ENCODE assay signal across 8 cellular contexts in the genomic region with DNA sequence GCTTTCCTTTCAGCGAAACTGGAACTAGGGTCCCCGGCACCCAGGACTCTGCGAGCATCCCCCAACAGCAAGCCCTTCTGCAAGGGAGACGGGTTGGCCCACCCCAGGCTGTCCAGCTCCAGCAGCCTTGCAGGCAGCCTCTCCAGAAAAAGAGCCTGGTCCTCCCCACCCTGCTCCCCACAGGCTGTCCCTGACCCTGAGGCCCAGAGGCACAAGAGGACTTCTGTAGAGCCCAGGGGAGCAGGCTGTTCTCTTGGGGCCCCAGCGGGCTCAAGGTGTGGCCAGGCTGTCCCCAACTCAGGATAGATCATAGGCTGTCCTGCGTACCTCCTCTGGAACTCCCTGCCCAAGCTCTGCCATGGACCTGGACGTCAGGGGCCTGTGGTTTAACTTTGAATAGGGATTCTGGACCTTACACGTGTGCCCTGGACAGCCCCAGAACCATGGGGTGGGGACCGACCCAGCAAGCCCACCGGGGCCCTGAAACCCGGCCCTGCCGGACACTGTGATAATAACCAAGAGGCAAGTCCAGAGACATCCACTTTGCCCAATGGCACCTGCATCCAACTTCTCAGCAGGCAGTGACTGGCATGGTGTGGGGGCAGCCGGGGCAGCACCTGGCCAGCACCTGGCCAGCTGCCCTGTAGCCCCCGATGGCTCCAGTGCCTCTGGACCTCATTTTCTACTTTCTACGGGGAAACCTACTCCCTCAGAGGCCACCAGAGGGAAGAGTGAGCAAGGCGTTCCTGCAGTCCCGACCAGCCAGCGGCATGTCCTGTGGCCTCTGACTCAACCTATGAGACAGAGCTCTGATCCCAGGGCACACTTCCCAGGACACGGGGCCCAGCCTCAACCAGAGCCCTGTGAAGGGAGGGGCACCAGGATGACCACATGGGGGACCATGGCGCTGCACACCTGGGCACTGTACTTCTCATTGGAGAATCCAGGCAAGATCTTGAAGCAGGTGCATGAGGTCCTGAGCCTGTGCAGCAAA. TPM values are rescaled to one million over a fixed set of nuclear protein-coding genes. Genes with fewer than 3 reads are reported as not detected.
DNase-seq lines count a peak whose midpoint lies in the region; ATAC-seq and TF ChIP-seq lines count a peak whose summit lies in the region.

No MANE protein-coding gene starts in this region.

- in situ Hi-C loops in SK-MEL-5 (cut with HindIII; ENCODE audit: low pct_unique_long_range_greater_than_20kb, low sequenced_read_pairs): no loop called here

- H3K9me3 ChIP-seq in testis: no peaks in the 10 kb centered on the region

- no peak overlapping the region for H3K4me3 ChIP-seq in fibroblast of villous mesenchyme (ENCODE audit: low read depth, low read length)
- no peak overlapping the region for H3K4me3 ChIP-seq in testis

- H3K4me1 Mint-ChIP-seq in natural killer cell treated with Interleukin-12 subunit alpha and Interleukin-12 subunit beta and Interleukin-15 and Interleukin-18, amount 100 ng/mL, for 72 hours (ENCODE audit: low read depth in 2 of 2): no peaks in the 10 kb centered on the region
- H3K4me1 Mint-ChIP-seq in natural killer cell: no peaks in the 10 kb centered on the region

- H3K36me3 Mint-ChIP-seq in natural killer cell treated with Interleukin-12 subunit alpha and Interleukin-12 subunit beta and Interleukin-15 and Interleukin-18, amount 100 ng/mL, for 72 hours: no peaks in the 10 kb centered on the region
- H3K36me3 Mint-ChIP-seq in natural killer cell: no peaks in the 10 kb centered on the region

- WGBS in testis, 2 donors: 66 to 72% methylated on average over 5 to 20 of the region's 20 CpGs

- intact Hi-C loops in natural killer cell (cut with micrococcal nuclease) (no loop called here), testis (cut with DNase I; ENCODE audit: low total_unique reads) (no loop called here)

- no peaks in the 10 kb centered on the region for H3K27me3 Mint-ChIP-seq in natural killer cell treated with Interleukin-12 subunit alpha and Interleukin-12 subunit beta and Interleukin-15 and Interleukin-18, amount 100 ng/mL, for 72 hours
- no peaks in the 10 kb centered on the region for H3K27me3 Mint-ChIP-seq in natural killer cell (ENCODE audit: low read depth in 2 of 2)

- H3K36me3 ChIP-seq in testis (ENCODE audit: low read depth, missing control alignments): no peaks in the 10 kb centered on the region

- no peak overlapping the region for H3K4me3 Mint-ChIP-seq in natural killer cell treated with Interleukin-12 subunit alpha and Interleukin-12 subunit beta and Interleukin-15 and Interleukin-18, amount 100 ng/mL, for 72 hours
- no peak overlapping the region for H3K4me3 Mint-ChIP-seq in natural killer cell

- no peaks in the 10 kb centered on the region for H3K9me3 Mint-ChIP-seq in natural killer cell treated with Interleukin-12 subunit alpha and Interleukin-12 subunit beta and Interleukin-15 and Interleukin-18, amount 100 ng/mL, for 72 hours
- no peaks in the 10 kb centered on the region for H3K9me3 Mint-ChIP-seq in natural killer cell

- ATAC-seq in natural killer cell treated with Interleukin-12 subunit alpha and Interleukin-12 subunit beta and Interleukin-15 and Interleukin-18, amount 100 ng/mL, for 72 hours: peak; percentile 5 to 32
- ATAC-seq in natural killer cell (no peak), GM18909 (IDR thresholded peaks at IDR 0.05; ENCODE audit: poor library complexity, unreplicated experiment) (no peak)

- no peaks in the 10 kb centered on the region for H3K4me1 ChIP-seq in testis

- no peak for DNase-seq in natural killer cell treated with Interleukin-12 subunit alpha and Interleukin-12 subunit beta and Interleukin-15 and Interleukin-18, amount 100 ng/mL, for 72 hours (ENCODE audit: low spot score)
- DNase-seq in natural killer cell (no peak), SK-MEL-5 (ENCODE audit: low read depth, low spot score) (peak; percentile 48), fibroblast of villous mesenchyme (ENCODE audit: low read depth) (peak; percentile 60), testis (peak; percentile 64), NAMALWA (ENCODE audit: low spot score) (no peak)
- DNase-seq in stimulated activated CD4-positive, alpha-beta T cell treated with anti-CD3 and anti-CD28 coated beads, Interleukin-2, amount 100 ng/mL, for 24 hours: no peak

- no peak overlapping the region for H3K27ac ChIP-seq in testis

- TF ChIP-seq POLR2A in testis (IDR thresholded peaks at IDR 0.05): no peak

- H3K27ac Mint-ChIP-seq in natural killer cell treated with Interleukin-12 subunit alpha and Interleukin-12 subunit beta and Interleukin-15 and Interleukin-18, amount 100 ng/mL, for 72 hours: no peak overlapping the region
- H3K27ac Mint-ChIP-seq in natural killer cell: no peak overlapping the region

- TF ChIP-seq CTCF in natural killer cell (IDR thresholded peaks at IDR 0.05): no peak
- peak; percentile 74 for TF ChIP-seq CTCF in fibroblast of villous mesenchyme (IDR thresholded peaks at IDR 0.05; ENCODE audit: insufficient read depth, low read depth, low read length)
- peak in 2 of 3 experiments; percentile 36 to 51 for TF ChIP-seq CTCF in testis (IDR thresholded peaks at IDR 0.05)

- H3K27me3 ChIP-seq in testis: no peaks in the 10 kb centered on the region

RNA-seq across cellular contexts. Expression of a gene that starts 50.9 kb away (rescaled TPM):
- 100 to 1,000 TPM; 462 to 510 TPM for total RNA-seq in natural killer cell treated with Interleukin-12 subunit alpha and Interleukin-12 subunit beta and Interleukin-15 and Interleukin-18, amount 100 ng/mL, for 72 hours
- total RNA-seq in natural killer cell (100 to 1,000 TPM; 239 to 283 (median 266) TPM), fibroblast of villous mesenchyme (1,325 and 1,470 TPM in 2 replicates), testis (100 to 1,000 TPM; 212 to 271 TPM)
- total RNA-seq in SK-MEL-5 (2014; rRNA removed; shearing (Covaris generic)): 194 and 197 TPM in 2 replicates
- 151 and 164 TPM in 2 replicates for polyA plus RNA-seq in SK-MEL-5 (2015; cell fraction: cytosol; rRNA removed)
- polyA plus RNA-seq in SK-MEL-5 (2015; cell fraction: nucleus; rRNA removed): 57.3 and 61.3 TPM in 2 replicates
- 227 TPM for polyA plus RNA-seq in testis (ENCODE audit: insufficient read depth, low read depth, low replicate concordance)

Comparison
In these comparisons a context has a peak if more than half of its experiments do, and no peak if none do; other contexts are left out.
1. ATAC-seq: peak in natural killer cell treated with Interleukin-12 subunit alpha and Interleukin-12 subunit beta and Interleukin-15 and Interleukin-18, amount 100 ng/mL, for 72 hours (2 of 2); none in natural killer cell (0 of 3) and GM18909 (single experiment).
2. DNase-seq: peak in SK-MEL-5 (single experiment), fibroblast of villous mesenchyme (single experiment) and testis (single experiment); none in natural killer cell treated with Interleukin-12 subunit alpha and Interleukin-12 subunit beta and Interleukin-15 and Interleukin-18, amount 100 ng/mL, for 72 hours (single experiment), natural killer cell (single experiment), NAMALWA (single experiment) and stimulated activated CD4-positive, alpha-beta T cell treated with anti-CD3 and anti-CD28 coated beads, Interleukin-2, amount 100 ng/mL, for 24 hours (0 of 2).